Comparison of ENCODE assay signal across 17 cellular contexts in the genomic region with DNA sequence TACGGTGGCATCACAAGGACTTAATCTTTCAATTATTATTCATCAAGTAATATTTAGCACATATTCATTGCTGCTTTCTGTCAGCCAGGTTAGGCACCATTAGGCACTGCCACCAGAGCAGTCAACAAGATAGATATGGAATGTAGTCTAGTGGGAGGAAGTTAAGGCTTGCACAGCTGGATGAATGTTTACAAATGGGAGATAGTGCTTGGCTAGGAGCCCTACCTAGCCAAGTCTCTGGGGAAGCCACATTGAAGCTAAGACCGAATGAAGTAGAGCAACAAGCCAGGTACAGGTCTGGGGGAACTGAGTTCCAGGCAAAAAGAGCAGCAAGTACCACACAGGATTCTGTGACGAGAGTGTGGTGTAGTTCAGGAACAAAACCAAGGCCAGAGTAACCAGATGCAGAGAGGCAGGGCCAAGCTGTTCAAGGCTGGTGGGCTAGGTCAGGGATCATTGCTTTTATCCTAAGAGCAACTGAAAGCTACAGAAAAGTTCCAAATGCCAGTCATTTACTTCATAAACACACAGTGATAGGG. TPM values are rescaled to one million over a fixed set of nuclear protein-coding genes. Genes with fewer than 3 reads are reported as not detected.
DNase-seq lines count a peak whose midpoint lies in the region; ATAC-seq and TF ChIP-seq lines count a peak whose summit lies in the region.
"Had no signal": no experiment of that assay in that cellular context is flagged by ENCODE, and none has a peak within 500 bp of the region (broad histone marks: within the 10 kb centered on the region; RNA-seq: fewer than 3 reads in every experiment).

No MANE protein-coding gene starts in this region.

- intact Hi-C loops in left cardiac atrium (cut with DNase I) (no loop called here), body of pancreas (cut with DNase I) (no loop called here), right lobe of liver (cut with DNase I) (no loop called here), Caco-2 (cut with micrococcal nuclease; ENCODE audit: unreplicated experiment) (loop anchor here (1.0 to 5.0 kb wide), 2 partner anchors 10 to 47 kb away; no protein-coding TSS in a partner anchor)

- H3K27me3 ChIP-seq in right atrium auricular region (no peaks in the 10 kb centered on the region), body of pancreas (no peaks in the 10 kb centered on the region), right lobe of liver (no peaks in the 10 kb centered on the region), Caco-2 (replicated peaks; ENCODE audit: control insufficient read depth, insufficient read depth, low read length) (no peaks in the 10 kb centered on the region)

- peaks cover 0 to 23% of the 10 kb centered on the region in 2 donors for H3K4me1 ChIP-seq in right atrium auricular region
- peaks cover 92% of the 10 kb centered on the region for H3K4me1 ChIP-seq in body of pancreas
- H3K4me1 ChIP-seq in right lobe of liver, result peaks cover 0 to 6% (median under 1%) of the 10 kb centered on the region in 4 donors
- H3K4me1 ChIP-seq in Caco-2, result peaks cover 10% of the 10 kb centered on the region; the same call in 1 of the 2 replicates

- BruUV-seq in Caco-2 (replicated peaks; lab: Mats Ljungman, UMichigan), result no TSS peak

- no peaks in the 10 kb centered on the region for H3K27me3 Mint-ChIP-seq in Caco-2 (ENCODE audit: insufficient read depth, unreplicated experiment)

- POLR2A ChIA-PET in Caco-2 (lab: Charles Lee), result no interaction called here

- H3K27ac ChIP-seq in right atrium auricular region, result no peak overlapping the region
- peak overlapping the region; percentile 80 to 91 (median 88) for H3K27ac ChIP-seq in body of pancreas
- H3K27ac ChIP-seq in right lobe of liver, result no peak overlapping the region
- H3K27ac ChIP-seq: coronary artery had no signal

- no peak overlapping the region for H3K4me3 Mint-ChIP-seq in Caco-2 (ENCODE audit: unreplicated experiment)

- CTCF ChIA-PET in Caco-2 (lab: Charles Lee), result no interaction called here

- H3K9me3 Mint-ChIP-seq in Caco-2 (ENCODE audit: unreplicated experiment), result no peaks in the 10 kb centered on the region

- H3K4me1 Mint-ChIP-seq in Caco-2 (ENCODE audit: low read depth, unreplicated experiment), result peaks cover 28% of the 10 kb centered on the region

- no peak overlapping the region for H3K4me3 ChIP-seq in right atrium auricular region
- H3K4me3 ChIP-seq in body of pancreas, result no peak overlapping the region
- H3K4me3 ChIP-seq in right lobe of liver, result no peak overlapping the region
- no peak overlapping the region for H3K4me3 ChIP-seq in Caco-2 (ENCODE audit: low read depth, low read length)
- H3K4me3 ChIP-seq: coronary artery had no signal

- TF ChIP-seq POLR2A in body of pancreas (IDR thresholded peaks at IDR 0.05) (peak in 2 of 3 donors; percentile 51 to 57), right lobe of liver (IDR thresholded peaks at IDR 0.05) (no peak)

- peaks cover 7% of the 10 kb centered on the region for H3K36me3 Mint-ChIP-seq in Caco-2 (ENCODE audit: insufficient read depth, unreplicated experiment)

- DNase-seq in left cardiac atrium, result no peak
- no peak for DNase-seq in right atrium auricular region (ENCODE audit: low spot score)
- peak; percentile 69 to 88 (median 79) for DNase-seq in body of pancreas
- no peak for DNase-seq in right lobe of liver
- no peak for DNase-seq in RPMI8226
- DNase-seq in NCI-H1092 (lab: John Stamatoyannopoulos, UW), result no peak
- DNase-seq in AG20443 (ENCODE audit: low spot score), result no peak
- DNase-seq in Caco-2, result no peak
- DNase-seq: activated CD4-positive, alpha-beta T cell treated with anti-CD3 and anti-CD28 coated beads, Interleukin-2, amount 50 U/mL, for 4 hours; amniotic stem cell; erythroblast; NCI-H1048; NCI-H2227 treated with DMSO at 0.1 percent for 48 hours had no signal

- H3K36me3 ChIP-seq in right atrium auricular region (no peaks in the 10 kb centered on the region), body of pancreas (replicated peaks in 1 of 2; ENCODE audit: insufficient read depth in 1 of 2, low read depth in 2 of 2) (no peaks in the 10 kb centered on the region), right lobe of liver (no peaks in the 10 kb centered on the region), Caco-2 (ENCODE audit: control insufficient read depth, insufficient read depth, low read length) (peaks cover 2% of the 10 kb centered on the region)

- H3K9me3 ChIP-seq in right atrium auricular region (no peaks in the 10 kb centered on the region), body of pancreas (no peaks in the 10 kb centered on the region), right lobe of liver (no peaks in the 10 kb centered on the region), Caco-2 (no peaks in the 10 kb centered on the region)

- peak; percentile 16 to 50 for ATAC-seq in left cardiac atrium
- peak; percentile 89 for ATAC-seq in body of pancreas
- peak in 3 of 4 donors; percentile 50 to 67 (median 60) for ATAC-seq in right lobe of liver

- TF ChIP-seq CTCF in right atrium auricular region (IDR thresholded peaks at IDR 0.05) (no peak), body of pancreas (IDR thresholded peaks at IDR 0.05) (no peak), right lobe of liver (IDR thresholded peaks at IDR 0.05) (no peak), Caco-2 (IDR thresholded peaks at IDR 0.05; ENCODE audit: insufficient read depth in 1 of 2, low read depth in 1 of 2, low read length in 1 of 2, severe bottlenecking in 1 of 2, unreplicated experiment in 1 of 2) (no peak)

- WGBS in body of pancreas, 2 donors, result 8 to 25% methylated on average over 3 of the region's 3 CpGs
- WGBS in right lobe of liver (ENCODE audit: insufficient coverage, low coverage, low lambda C conversion rate, missing lambda C conversion rate), result 60% methylated on average over 2 of the region's 3 CpGs

- H3K27ac Mint-ChIP-seq in Caco-2 (ENCODE audit: unreplicated experiment), result no peak overlapping the region

RNA-seq across cellular contexts. Expression of a gene that starts 33.4 kb away (rescaled TPM):
- total RNA-seq in left cardiac atrium (not detected), right atrium auricular region (not detected), body of pancreas (not detected), right lobe of liver (not detected), Caco-2 (2022) (not detected in 2 replicates)
- total RNA-seq: kidney epithelial cell, myocyte, SK-MEL-5 had no signal

Comparison
In these comparisons a context has a peak if more than half of its experiments do, and no peak if none do; other contexts are left out.
1. ATAC-seq: peak in every context shown above with its lines; median percentile 89 in body of pancreas; 60 in right lobe of liver; 33 in left cardiac atrium.
2. DNase-seq: peak in body of pancreas (4 of 4); none in left cardiac atrium (single experiment), right atrium auricular region (single experiment), right lobe of liver (0 of 3), RPMI8226 (single experiment), NCI-H1092 (single experiment), AG20443 (single experiment) and Caco-2 (0 of 2).
3. H3K27ac ChIP-seq: peak in body of pancreas (4 of 4); none in right atrium auricular region (0 of 2) and right lobe of liver (0 of 3).